Comparison of ENCODE assay signal across 13 cellular contexts in genomic region chr2:69138247-69138754, GRCh38.
DNase-seq lines count a peak whose midpoint lies in the region; ATAC-seq, FAIRE-seq and TF ChIP-seq lines count a peak whose summit lies in the region.
"Had no signal": no experiment of that assay in that cellular context is flagged by ENCODE, and none has a peak within 500 bp of the region (broad histone marks: within the 10 kb centered on the region; RNA-seq: fewer than 3 reads in every experiment).

No MANE protein-coding gene starts in this region.

- H3K27me3 ChIP-seq in colonic mucosa, result no peaks in the 10 kb centered on the region
- H3K27me3 ChIP-seq in mesendoderm (ENCODE audit: insufficient read depth, low read length, poor library complexity), result no peaks in the 10 kb centered on the region
- no peaks in the 10 kb centered on the region for H3K27me3 ChIP-seq in neuronal stem cell (ENCODE audit: control insufficient read depth in 3 of 3, insufficient read depth in 3 of 3, low read depth in 1 of 3, low read length in 3 of 3)

- H2BK5ac ChIP-seq in mesendoderm (ENCODE audit: low read length), result no peak overlapping the region
- no peak overlapping the region for H2BK5ac ChIP-seq in neuronal stem cell (ENCODE audit: low read length)

- ATAC-seq in activated T-cell treated with anti-CD3 and anti-CD28 coated beads, Interleukin-2, amount 50 U/mL, for 4 hours, result no peak
- ATAC-seq in HG03025 (IDR thresholded peaks at IDR 0.05; ENCODE audit: low FRiP score, unreplicated experiment), result no peak

- H2BK15ac ChIP-seq in mesendoderm (replicated peaks; ENCODE audit: low read depth) (no peak overlapping the region), neuronal stem cell (ENCODE audit: low read length) (no peak overlapping the region)

- no peaks in the 10 kb centered on the region for H3K79me1 ChIP-seq in mesendoderm (ENCODE audit: low read length)
- H3K79me1 ChIP-seq in neuronal stem cell (ENCODE audit: low read depth, low read length), result no peaks in the 10 kb centered on the region

- no peak overlapping the region for H2AK5ac ChIP-seq in mesendoderm (ENCODE audit: low read length)
- no peak overlapping the region for H2AK5ac ChIP-seq in neuronal stem cell (ENCODE audit: low read depth, low read length)

- H3K23ac ChIP-seq in mesendoderm (ENCODE audit: low read length) (no peak overlapping the region), neuronal stem cell (ENCODE audit: low read depth, low read length, poor library complexity) (no peak overlapping the region)

- intact Hi-C loops in colonic mucosa (cut with DNase I), result no loop called here

- H4K91ac ChIP-seq in neuronal stem cell (ENCODE audit: low read depth, low read length, poor library complexity), result no peak overlapping the region

- H3K4ac ChIP-seq in mesendoderm (ENCODE audit: low read depth, low read length), result no peak overlapping the region
- H3K4ac ChIP-seq in neuronal stem cell (ENCODE audit: low read length), result no peak overlapping the region

- H3K27me3 Mint-ChIP-seq in activated T-cell treated with anti-CD3 and anti-CD28 coated beads, Interleukin-2, amount 50 U/mL, for 4 hours (ENCODE audit: low read depth), result peaks cover 4% of the 10 kb centered on the region

- no peak overlapping the region for H4K8ac ChIP-seq in mesendoderm (ENCODE audit: low read depth, low read length)
- no peak overlapping the region for H4K8ac ChIP-seq in neuronal stem cell (ENCODE audit: low read depth, low read length)

- H3K4me3 ChIP-seq in colonic mucosa, result no peak overlapping the region
- no peak overlapping the region for H3K4me3 ChIP-seq in mesendoderm (ENCODE audit: low read length)
- H3K4me3 ChIP-seq in neuronal stem cell (ENCODE audit: low read length in 2 of 2), result no peak overlapping the region

- no peak for TF ChIP-seq CTCF in colonic mucosa (IDR thresholded peaks at IDR 0.05)

- H3K79me2 ChIP-seq in mesendoderm (ENCODE audit: control insufficient read depth, insufficient read depth, low read length), result no peaks in the 10 kb centered on the region

- H2AFZ ChIP-seq in neuronal stem cell (ENCODE audit: low read length), result no peak overlapping the region

- H3K9me3 ChIP-seq in colonic mucosa, result no peaks in the 10 kb centered on the region
- no peaks in the 10 kb centered on the region for H3K9me3 ChIP-seq in neuronal stem cell (replicated peaks in 1 of 2; ENCODE audit: control insufficient read depth in 2 of 2, insufficient read depth in 1 of 2, low read depth in 1 of 2, low read length in 2 of 2)

- H2BK120ac ChIP-seq in mesendoderm (ENCODE audit: low read depth, low read length) (no peak overlapping the region), neuronal stem cell (ENCODE audit: low read depth, low read length) (no peak overlapping the region)

- H3K36me3 Mint-ChIP-seq in activated T-cell treated with anti-CD3 and anti-CD28 coated beads, Interleukin-2, amount 50 U/mL, for 4 hours (ENCODE audit: insufficient read depth), result no peaks in the 10 kb centered on the region

- FAIRE-seq in GM12891 (lab: Jason Lieb, UNC), result no peak
- FAIRE-seq: GM12892 had no signal

- no peak overlapping the region for H2BK12ac ChIP-seq in neuronal stem cell (ENCODE audit: low read length)

- WGBS in mesendoderm (ENCODE audit: extremely low coverage, insufficient coverage, low lambda C conversion rate), result no CpG with 5 or more reads among the region's 5 CpGs
- no CpG with 5 or more reads among the region's 5 CpGs for WGBS in neuronal stem cell (ENCODE audit: extremely low coverage in 2 of 2, insufficient read length in 2 of 2, insufficient replicate concordance in 1 of 2), 2 donors

- no peak overlapping the region for H3K56ac ChIP-seq in mesendoderm (ENCODE audit: low read length)

- peaks cover 7% of the 10 kb centered on the region for H3K4me1 ChIP-seq in colonic mucosa
- peaks cover 2% of the 10 kb centered on the region for H3K4me1 ChIP-seq in mesendoderm (ENCODE audit: control insufficient read depth, low read depth, low read length)
- H3K4me1 ChIP-seq in neuronal stem cell (ENCODE audit: control insufficient read depth in 2 of 2, insufficient read depth in 1 of 2, low read depth in 1 of 2, low read length in 2 of 2), result peaks cover 0 to 4% of the 10 kb centered on the region in 2 donors

- H3K4me2 ChIP-seq in mesendoderm (ENCODE audit: low read length) (no peak overlapping the region), neuronal stem cell (ENCODE audit: insufficient read depth, low read length, poor library complexity, severe bottlenecking) (no peak overlapping the region)

- no peaks in the 10 kb centered on the region for H3K4me1 Mint-ChIP-seq in activated T-cell treated with anti-CD3 and anti-CD28 coated beads, Interleukin-2, amount 50 U/mL, for 4 hours (ENCODE audit: low read depth)

- H3K9me3 Mint-ChIP-seq in activated T-cell treated with anti-CD3 and anti-CD28 coated beads, Interleukin-2, amount 50 U/mL, for 4 hours, result no peaks in the 10 kb centered on the region

- peak; percentile 58 for DNase-seq in AG08396 (ENCODE audit: low spot score)
- peak; percentile 82 for DNase-seq in NCI-H226
- no peak for DNase-seq in colonic mucosa
- DNase-seq in mesendoderm, result peak; percentile 70
- DNase-seq in GM12891 (ENCODE audit: insufficient read length, low spot score), result no peak
- DNase-seq in activated T-cell treated with anti-CD3 and anti-CD28 coated beads, Interleukin-2, amount 50 U/mL, for 4 hours, result no peak
- no peak for DNase-seq in neuronal stem cell (ENCODE audit: low spot score)
- DNase-seq: C1 segment of cervical spinal cord, caudate nucleus, NCI-H1694 treated with DMSO at 0.1 percent for 48 hours, occipital lobe had no signal

- H3K9ac ChIP-seq in colonic mucosa (ENCODE audit: low read depth in 2 of 2, low read length in 2 of 2) (peak overlapping the region in 1 of 2 donors; percentile 3), mesendoderm (ENCODE audit: low read length) (no peak overlapping the region), neuronal stem cell (ENCODE audit: low read depth, low read length, poor library complexity) (no peak overlapping the region)

- H3K36me3 ChIP-seq in colonic mucosa (no peaks in the 10 kb centered on the region), mesendoderm (ENCODE audit: control insufficient read depth, insufficient read depth, low read length) (no peaks in the 10 kb centered on the region), neuronal stem cell (replicated peaks in 1 of 2; ENCODE audit: control insufficient read depth in 2 of 2, insufficient read depth in 2 of 2, low read length in 2 of 2) (peaks cover 0 to 16% of the 10 kb centered on the region in 2 donors)

- no peak for TF ChIP-seq POLR2A in GM12891 (IDR thresholded peaks at IDR 0.05; ENCODE audit: low read depth, low read length)

- H3K27ac ChIP-seq in colonic mucosa (peak overlapping the region; percentile 26), mesendoderm (ENCODE audit: low read depth, low read length) (peak overlapping the region; percentile 4), neuronal stem cell (replicated peaks; ENCODE audit: low read length) (no peak overlapping the region)

- H3K18ac ChIP-seq in mesendoderm (ENCODE audit: low read length), result peak overlapping the region; percentile 41
- H3K18ac ChIP-seq in neuronal stem cell (ENCODE audit: low read length), result no peak overlapping the region

- H3K14ac ChIP-seq in neuronal stem cell (ENCODE audit: low read length), result no peak overlapping the region

- H4K5ac ChIP-seq in mesendoderm (ENCODE audit: low read length), result no peak overlapping the region

- no peak overlapping the region for H3K4me3 Mint-ChIP-seq in activated T-cell treated with anti-CD3 and anti-CD28 coated beads, Interleukin-2, amount 50 U/mL, for 4 hours

TF ChIP-seq in GM12891, 5 proteins besides CTCF, POLR2A, EP300 and RAD21:
- no peak for TF ChIP-seq POU2F2 (IDR thresholded peaks at IDR 0.05; ENCODE audit: low read depth, low read length)
- no peak for TF ChIP-seq POLR2AphosphoS5 (IDR thresholded peaks at IDR 0.05; ENCODE audit: low read depth, low read length)
- no peak for TF ChIP-seq PAX5 (IDR thresholded peaks at IDR 0.05; ENCODE audit: insufficient read depth, low read length, severe bottlenecking)
- TF ChIP-seq TAF1 (IDR thresholded peaks at IDR 0.05; ENCODE audit: low read depth, low read length), result no peak
- no peak for TF ChIP-seq SPI1 (IDR thresholded peaks at IDR 0.05; ENCODE audit: low read depth, low read length)

Comparison
In these comparisons a context has a peak if more than half of its experiments do, and no peak if none do; other contexts are left out.
1. DNase-seq: peak in AG08396 (single experiment), NCI-H226 (single experiment) and mesendoderm (single experiment); none in colonic mucosa (single experiment), GM12891 (single experiment), activated T-cell treated with anti-CD3 and anti-CD28 coated beads, Interleukin-2, amount 50 U/mL, for 4 hours (single experiment) and neuronal stem cell (single experiment).